9 cellular contexts compared by ENCODE assay signal in genomic region chr15:95149036-95149435, GRCh38.
"Had no signal": no experiment of that assay in that cellular context is flagged by ENCODE, and none has a peak within 500 bp of the region (broad histone marks: within the 10 kb centered on the region; RNA-seq: fewer than 3 reads in every experiment).

No MANE protein-coding gene starts in this region.

- H3K4me1 ChIP-seq: HAP-1 had no signal

- FAIRE-seq: HepG2, K562 had no signal

- H2AFZ ChIP-seq: GM23248 had no signal

- H3K36me3 ChIP-seq: HAP-1 had no signal

- H3K27ac ChIP-seq: GM23248, HL-60 had no signal

- H3K9ac ChIP-seq: GM23248 had no signal

- DNase-seq: GM23248, GOT3, H7, HFFc6, IMR-90 had no signal

- H3K9me3 ChIP-seq: HAP-1 had no signal

- H3K4me3 ChIP-seq: GM23248, HAP-1, K562 had no signal
